ENCODE assay signal across 19 cellular contexts in genomic region chr5:148910216-148910615, GRCh38.
DNase-seq lines count a peak whose midpoint lies in the region; ATAC-seq, FAIRE-seq and TF ChIP-seq lines count a peak whose summit lies in the region.
"Had no signal": no experiment of that assay in that cellular context is flagged by ENCODE, and none has a peak within 500 bp of the region (broad histone marks: within the 10 kb centered on the region; RNA-seq: fewer than 3 reads in every experiment).

No MANE protein-coding gene starts in this region.

- H3K4me1 ChIP-seq in RWPE2 (ENCODE audit: insufficient read depth, poor library complexity, severe bottlenecking) (peaks cover 60% of the 10 kb centered on the region), H1 (replicated peaks in 1 of 4; ENCODE audit: control insufficient read depth in 3 of 4, insufficient read depth in 4 of 4, low read length in 3 of 4) (peaks cover 4 to 17% (median 9%) of the 10 kb centered on the region in 4 experiments), tibial nerve (peaks cover 0 to 37% (median 13%) of the 10 kb centered on the region in 4 donors)

- H3K27me3 Mint-ChIP-seq in osteocyte (ENCODE audit: unreplicated experiment) = no peaks in the 10 kb centered on the region

- no peak overlapping the region for H3K14ac ChIP-seq in H1 (ENCODE audit: insufficient read length)

- CTCF ChIA-PET in AG04450 (lab: Charles Lee) (interaction anchor here (0.8 kb wide), 1 partner anchor 169 kb away, joined by 3 read pairs; no protein-coding TSS in a partner anchor), H1 (lab: Charles Lee; ENCODE audit: partially characterized antibody) (interaction anchor here (1.4 to 7.6 kb wide), 4 partner anchors 11 to 355 kb away, joined by 4 to 114 read pairs (median 16); no protein-coding TSS in a partner anchor)

- TF ChIP-seq POLR2A in H1 (IDR thresholded peaks at IDR 0.05; ENCODE audit: control extremely low read depth in 1 of 2, low read depth in 2 of 2, low read length in 2 of 2) (no peak), tibial nerve (IDR thresholded peaks at IDR 0.05) (no peak)

- H2AK5ac ChIP-seq in H1 (ENCODE audit: low read depth, low read length) = no peak overlapping the region; the same call in 1 of the 2 replicates

- H3K27ac Mint-ChIP-seq in osteocyte (ENCODE audit: unreplicated experiment) = peak overlapping the region; percentile 84
- H3K27ac Mint-ChIP-seq: activated CD8-positive, alpha-beta T cell treated with anti-CD3 and anti-CD28 coated beads, Interleukin-2, amount 10 ng/mL, durations not matched to agents 7 days and 5 days; activated naive CD8-positive, alpha-beta T cell treated with anti-CD3 and anti-CD28 coated beads for 36 hours; CD8-positive, alpha-beta T cell; memory B cell; naive thymus-derived CD8-positive, alpha-beta T cell had no signal

- H4K5ac ChIP-seq in H1 (ENCODE audit: insufficient read length, low read depth, low read length) = no peak overlapping the region

- H3K23ac ChIP-seq in H1 (ENCODE audit: insufficient read length) = no peak overlapping the region

- 0 out of 2 replicates have a peak overlapping the region, but pooled peaks have one; percentile 46 for H2BK5ac ChIP-seq in H1 (ENCODE audit: low read depth, low read length)

- H3K79me1 ChIP-seq in H1 (ENCODE audit: low read depth, low read length) = no peaks in the 10 kb centered on the region

- no peak for TF ChIP-seq RAD21 in H1 (IDR thresholded peaks at IDR 0.05 in 1 of 2, conservative IDR thresholded peaks at IDR 0.05 in 1 of 2; ENCODE audit: low read depth in 2 of 2, low read length in 2 of 2)

- no peak overlapping the region for H2BK20ac ChIP-seq in H1 (ENCODE audit: low read length)

- no peak; the same call in 2 of the 3 replicates for ATAC-seq in RWPE2 (ENCODE audit: low read depth)
- ATAC-seq in HG03442 (IDR thresholded peaks at IDR 0.05; ENCODE audit: unreplicated experiment) = no peak
- ATAC-seq: activated CD8-positive, alpha-beta T cell treated with anti-CD3 and anti-CD28 coated beads, Interleukin-2, amount 10 ng/mL, durations not matched to agents 7 days and 5 days; CD8-positive, alpha-beta T cell; naive thymus-derived CD8-positive, alpha-beta T cell; Right ventricle myocardium inferior had no signal

- H3K9ac ChIP-seq in H1 (replicated peaks in 1 of 4; ENCODE audit: extremely low read depth in 1 of 4, low read depth in 3 of 4, low read length in 3 of 4) = no peak overlapping the region

- DNase-seq in AG04450 (ENCODE audit: low read depth, low spot score) (no peak), RWPE2 (ENCODE audit: low spot score) (no peak), H1 (ENCODE audit: low read depth in 1 of 2, low spot score in 2 of 2) (no peak), osteocyte (ENCODE audit: extremely low spot score, unreplicated experiment) (no peak), tibial nerve (ENCODE audit: low spot score in 2 of 2) (no peak), NCI-H1436 (lab: John Stamatoyannopoulos, UW) (no peak), amygdala (lab: John Stamatoyannopoulos, UW) (no peak)
- DNase-seq: activated CD4-positive, CD25-positive, alpha-beta regulatory T cell; activated CD8-positive, alpha-beta T cell treated with anti-CD3 and anti-CD28 coated beads, Interleukin-2, amount 10 ng/mL, durations not matched to agents 7 days and 5 days; activated naive CD8-positive, alpha-beta T cell treated with anti-CD3 and anti-CD28 coated beads for 36 hours; CD8-positive, alpha-beta T cell; naive thymus-derived CD8-positive, alpha-beta T cell; NCI-H1694; NCI-H446; T-helper 2 cell had no signal

- H3K56ac ChIP-seq in H1 (replicated peaks; ENCODE audit: insufficient read length, low read depth, low read length) = no peak overlapping the region

- FAIRE-seq in H1 (lab: Jason Lieb, UNC) = no peak

- TF ChIP-seq CTCF in AG04450 (IDR thresholded peaks at IDR 0.05; ENCODE audit: low read depth, low read length) (no peak), RWPE2 (IDR thresholded peaks at IDR 0.05; ENCODE audit: poor library complexity, severe bottlenecking) (no peak), H1 (IDR thresholded peaks at IDR 0.05; ENCODE audit: control extremely low read depth in 1 of 3, insufficient read depth in 1 of 3, low read depth in 1 of 3, low read length in 3 of 3) (no peak), osteocyte (IDR thresholded peaks at IDR 0.05) (no peak), tibial nerve (IDR thresholded peaks at IDR 0.05) (no peak)

- peak overlapping the region; percentile 27; the same call in 1 of the 2 replicates for H2BK12ac ChIP-seq in H1 (ENCODE audit: low read depth, low read length)

- H3K18ac ChIP-seq in H1 (ENCODE audit: extremely low read depth, low read length) = no peak overlapping the region

- peak overlapping the region; percentile 35 for H4K91ac ChIP-seq in H1 (replicated peaks; ENCODE audit: insufficient read length, low read length)

- H3K27me3 ChIP-seq in AG04450 (ENCODE audit: control insufficient read depth, insufficient read depth, low read length) = no peaks in the 10 kb centered on the region
- H3K27me3 ChIP-seq in RWPE2 (ENCODE audit: insufficient read depth, poor library complexity, severe bottlenecking) = no peaks in the 10 kb centered on the region
- no peaks in the 10 kb centered on the region for H3K27me3 ChIP-seq in H1 (replicated peaks in 1 of 4; ENCODE audit: control insufficient read depth in 3 of 4, extremely low read depth in 1 of 4, insufficient read depth in 3 of 4, low read length in 3 of 4)
- H3K27me3 ChIP-seq in tibial nerve = no peaks in the 10 kb centered on the region
- H3K27me3 ChIP-seq: brain microvascular endothelial cell had no signal

- no peak overlapping the region for H2BK120ac ChIP-seq in H1 (replicated peaks; ENCODE audit: low read depth, low read length)

- no peak overlapping the region for H3K4ac ChIP-seq in H1 (replicated peaks; ENCODE audit: insufficient read length, low read depth, low read length)

- TF ChIP-seq EP300 in H1 (IDR thresholded peaks at IDR 0.05; ENCODE audit: borderline replicate concordance in 1 of 2, low read depth in 2 of 2, low read length in 2 of 2) = no peak
- no peak for TF ChIP-seq EP300 in tibial nerve (IDR thresholded peaks at IDR 0.05)

- WGBS in H1 (ENCODE audit: extremely low coverage in 1 of 2, insufficient coverage in 1 of 2, insufficient read length in 1 of 2, insufficient replicate concordance in 2 of 2, low coverage in 1 of 2, low lambda C conversion rate in 2 of 2, missing lambda C conversion rate in 1 of 2), 2 experiments = 86% methylated on average over 4 of the region's 4 CpGs; no CpG with 5 or more reads in 1 of the 2 experiments
- 90 to 94% methylated on average over 4 of the region's 4 CpGs for WGBS in tibial nerve, 2 donors

- no peak overlapping the region for H2AFZ ChIP-seq in H1 (ENCODE audit: low read length)

- H3K4me3 ChIP-seq in AG04450 (ENCODE audit: low read depth, low read length) (no peak overlapping the region), RWPE2 (ENCODE audit: severe bottlenecking) (no peak overlapping the region), H1 (ENCODE audit: extremely low read depth in 1 of 4, insufficient read depth in 2 of 4, low read depth in 3 of 4, low read length in 4 of 4) (no peak overlapping the region), tibial nerve (no peak overlapping the region)

- H4K20me1 ChIP-seq in H1 (replicated peaks in 1 of 2; ENCODE audit: control insufficient read depth in 1 of 2, insufficient read depth in 2 of 2, low read length in 2 of 2) = no peaks in the 10 kb centered on the region

- peaks cover 76% of the 10 kb centered on the region for H3K4me1 Mint-ChIP-seq in osteocyte (ENCODE audit: unreplicated experiment)

- H4K8ac ChIP-seq in H1 (ENCODE audit: extremely low read depth, insufficient read depth, low read length) = no peak overlapping the region

- no peaks in the 10 kb centered on the region for H3K9me3 Mint-ChIP-seq in osteocyte (ENCODE audit: unreplicated experiment)
- H3K9me3 Mint-ChIP-seq: activated naive CD8-positive, alpha-beta T cell treated with anti-CD3 and anti-CD28 coated beads for 36 hours; CD8-positive, alpha-beta T cell; memory B cell; naive thymus-derived CD8-positive, alpha-beta T cell had no signal

- H3K36me3 Mint-ChIP-seq in osteocyte (ENCODE audit: unreplicated experiment) = no peaks in the 10 kb centered on the region
- H3K36me3 Mint-ChIP-seq: activated naive CD8-positive, alpha-beta T cell treated with anti-CD3 and anti-CD28 coated beads for 36 hours; CD8-positive, alpha-beta T cell; memory B cell; naive thymus-derived CD8-positive, alpha-beta T cell had no signal

- peak overlapping the region; percentile 31; the same call in 1 of the 2 replicates for H2BK15ac ChIP-seq in H1 (ENCODE audit: low read length)

- H3K79me2 ChIP-seq in H1 (ENCODE audit: control insufficient read depth in 1 of 2, insufficient read depth in 2 of 2, low read length in 2 of 2) = no peaks in the 10 kb centered on the region

- POLR2A ChIA-PET in AG04450 (lab: Yijun Ruan, JAX) = interaction anchor here (0.5 kb wide), 1 partner anchor 82 kb away, joined by 4 read pairs; no protein-coding TSS in a partner anchor
- POLR2A ChIA-PET in H1 (lab: Charles Lee; ENCODE audit: partially characterized antibody) = no interaction called here

- H3K4me3 Mint-ChIP-seq in osteocyte (ENCODE audit: unreplicated experiment) = no peak overlapping the region
- H3K4me3 Mint-ChIP-seq: activated CD8-positive, alpha-beta T cell treated with anti-CD3 and anti-CD28 coated beads, Interleukin-2, amount 10 ng/mL, durations not matched to agents 7 days and 5 days; activated naive CD8-positive, alpha-beta T cell treated with anti-CD3 and anti-CD28 coated beads for 36 hours; CD8-positive, alpha-beta T cell; memory B cell; naive thymus-derived CD8-positive, alpha-beta T cell had no signal

- H3K36me3 ChIP-seq in RWPE2 (ENCODE audit: low read depth) (no peaks in the 10 kb centered on the region), H1 (ENCODE audit: control insufficient read depth in 2 of 4, insufficient read depth in 4 of 4, low read length in 3 of 4) (no peaks in the 10 kb centered on the region; a peak in 1 of 8 replicates), tibial nerve (no peaks in the 10 kb centered on the region)
- H3K36me3 ChIP-seq: brain microvascular endothelial cell had no signal

- H3K4me2 ChIP-seq in H1 (ENCODE audit: insufficient read depth in 1 of 2, low read depth in 2 of 2, low read length in 2 of 2) = no peak overlapping the region

- no peaks in the 10 kb centered on the region for H3K23me2 ChIP-seq in H1 (ENCODE audit: low read depth, low read length)

- H3K9me3 ChIP-seq in AG04450 (ENCODE audit: control insufficient read depth, insufficient read depth, low read length) = no peaks in the 10 kb centered on the region
- no peaks in the 10 kb centered on the region for H3K9me3 ChIP-seq in RWPE2 (ENCODE audit: severe bottlenecking)
- H3K9me3 ChIP-seq in H1 (ENCODE audit: insufficient read depth in 2 of 2, low read depth in 1 of 2, low read length in 1 of 2) = no peaks in the 10 kb centered on the region
- H3K9me3 ChIP-seq in tibial nerve = no peaks in the 10 kb centered on the region

- H3K27ac ChIP-seq in AG04450 (ENCODE audit: low read depth, low read length) (peak overlapping the region; percentile 49), RWPE2 (ENCODE audit: poor library complexity, severe bottlenecking) (peak overlapping the region; percentile 100), H1 (ENCODE audit: low read depth, low read length) (no peak overlapping the region), tibial nerve (peak overlapping the region in 2 of 4 donors; percentile 41 to 61)
- H3K27ac ChIP-seq: brain microvascular endothelial cell had no signal

TF ChIP-seq in H1, 55 proteins besides CTCF, POLR2A, EP300 and RAD21 (continues in another document):
- TF ChIP-seq POLR2AphosphoS5 (IDR thresholded peaks at IDR 0.05; ENCODE audit: low read depth, low read length) = no peak
